Comparison of ENCODE assay signal across 8 cellular contexts in genomic region chr3:159988617-159989251, GRCh38. TPM values are rescaled to one million over a fixed set of nuclear protein-coding genes. Genes with fewer than 3 reads are reported as not detected.
A peak's percentile ranks its signal among the peaks of the same experiment; 100 is the strongest.
DNase-seq lines count a peak whose midpoint lies in the region; ATAC-seq and TF ChIP-seq lines count a peak whose summit lies in the region.

TSS of gene IL12A (plus strand) at chr3:159988835.

- peak within 1 kb of the TSS; percentile 50 for H3K4me3 ChIP-seq in A673 (ENCODE audit: low read depth, low read length, poor library complexity, severe bottlenecking)
- H3K4me3 ChIP-seq in duodenal mucosa (ENCODE audit: low read depth in 1 of 2, low read length in 2 of 2): peak within 1 kb of the TSS; percentile 58 to 69

- CTCF ChIA-PET in A673 (lab: Charles Lee): interaction anchor here (0.6 to 2.3 kb wide), 5 partner anchors 18 to 369 kb away, joined by 3 to 10 read pairs (median 3); no protein-coding TSS in a partner anchor

- H3K27ac ChIP-seq in A673 (ENCODE audit: low read depth, low read length, poor library complexity, severe bottlenecking): no peak within 1 kb of the TSS
- no peak within 1 kb of the TSS for H3K27ac ChIP-seq in duodenal mucosa (ENCODE audit: low read depth, low read length)

- H3K9ac ChIP-seq in duodenal mucosa (ENCODE audit: low read depth in 1 of 2, low read length in 2 of 2): peak within 1 kb of the TSS; percentile 16 to 63

- no peaks in the 10 kb centered on the region for H3K36me3 ChIP-seq in A673 (ENCODE audit: insufficient read depth, low read length, poor library complexity, severe bottlenecking)
- H3K36me3 ChIP-seq in duodenal mucosa (ENCODE audit: control insufficient read depth in 1 of 2, insufficient read depth in 2 of 2, low read length in 2 of 2): no peaks in the 10 kb centered on the region

- H3K27me3 ChIP-seq in A673 (replicated peaks; ENCODE audit: insufficient read depth, low read depth, low read length, poor library complexity): no peaks in the 10 kb centered on the region
- no peaks in the 10 kb centered on the region for H3K27me3 ChIP-seq in duodenal mucosa (ENCODE audit: control insufficient read depth in 1 of 2, insufficient read depth in 2 of 2, low read length in 2 of 2)

- peak; percentile 95 for TF ChIP-seq CTCF in A673 (conservative IDR thresholded peaks at IDR 0.05; ENCODE audit: low read depth, low read length)

- H3K9me3 ChIP-seq in A673 (ENCODE audit: low read depth, low read length, poor library complexity, severe bottlenecking) (no peaks in the 10 kb centered on the region), duodenal mucosa (ENCODE audit: control insufficient read depth in 1 of 2, low read length in 2 of 2) (no peaks in the 10 kb centered on the region)

- H3K4me1 ChIP-seq in A673 (ENCODE audit: insufficient read depth, low read length, poor library complexity, severe bottlenecking) (no peaks in the 10 kb centered on the region), duodenal mucosa (ENCODE audit: control insufficient read depth in 1 of 2, insufficient read depth in 2 of 2, low read length in 2 of 2) (no peaks in the 10 kb centered on the region)

- POLR2A ChIA-PET in A673 (lab: Charles Lee; ENCODE audit: low non-redundant PET): no interaction called here

- intact Hi-C loops in A673 (cut with micrococcal nuclease; ENCODE audit: unreplicated experiment): no loop called here

- ATAC-seq in GM18508 (IDR thresholded peaks at IDR 0.05; ENCODE audit: insufficient read depth, unreplicated experiment) (peak; percentile 84), HG02970 (IDR thresholded peaks at IDR 0.05; ENCODE audit: low FRiP score, unreplicated experiment) (peak; percentile 96)

- peak; percentile 75 for DNase-seq in A673 (ENCODE audit: low spot score)
- peak; percentile 36 for DNase-seq in NCI-H2227 treated with DMSO at 0.1 percent for 48 hours (lab: John Stamatoyannopoulos, UW)
- peak; percentile 61 to 65 for DNase-seq in activated CD4-positive, alpha-beta T cell treated with anti-CD3 and anti-CD28 coated beads, Interleukin-2, amount 50 U/mL, for 24 hours (ENCODE audit: low read depth in 1 of 2, low spot score in 1 of 2)
- peak; percentile 88 for DNase-seq in medulla oblongata (ENCODE audit: extremely low spot score)
- peak; percentile 75 for DNase-seq in stimulated activated CD8-positive, alpha-beta memory T cell treated with anti-CD3 and anti-CD28 coated beads, Interleukin-12 subunit alpha, Interleukin-12 subunit beta, amount 100 ng/mL, for 1 hour (ENCODE audit: low read depth)

- BruUV-seq in A673 (replicated peaks; lab: Mats Ljungman, UMichigan): no TSS peak

RNA-seq across cellular contexts. Expression of gene IL12A, which starts in this region (rescaled TPM):
- not detected in 2 replicates for total RNA-seq in A673 (2021)

Comparison
In these comparisons a context has a peak if more than half of its experiments do, and no peak if none do; other contexts are left out.
1. Peak in DNase-seq and H3K4me3 ChIP-seq in A673; RNA of the gene not detected or under 1 TPM.
2. DNase-seq: peak in every context shown above with its lines; median percentile 88 in medulla oblongata; 75 in A673; 75 in stimulated activated CD8-positive, alpha-beta memory T cell treated with anti-CD3 and anti-CD28 coated beads, Interleukin-12 subunit alpha, Interleukin-12 subunit beta, amount 100 ng/mL, for 1 hour; 63 in activated CD4-positive, alpha-beta T cell treated with anti-CD3 and anti-CD28 coated beads, Interleukin-2, amount 50 U/mL, for 24 hours; 36 in NCI-H2227 treated with DMSO at 0.1 percent for 48 hours.